Comparison of ENCODE assay signal across 16 cellular contexts in genomic region chr12:102426599-102427541, GRCh38. TPM values are rescaled to one million over a fixed set of nuclear protein-coding genes. Genes with fewer than 3 reads are reported as not detected.
DNase-seq lines count a peak whose midpoint lies in the region; TF ChIP-seq lines count a peak whose summit lies in the region.
"Had no signal": no experiment of that assay in that cellular context is flagged by ENCODE, and none has a peak within 500 bp of the region (broad histone marks: within the 10 kb centered on the region; RNA-seq: fewer than 3 reads in every experiment).

No MANE protein-coding gene starts in this region.

- H3K4me3 ChIP-seq in subcutaneous abdominal adipose tissue (ENCODE audit: low read depth in 1 of 5, low read length in 5 of 5), result no peak overlapping the region
- no peak overlapping the region for H3K4me3 ChIP-seq in CD4-positive, alpha-beta memory T cell (ENCODE audit: low read length in 2 of 2)
- H3K4me3 ChIP-seq in colonic mucosa, result no peak overlapping the region
- H3K4me3 ChIP-seq: neural progenitor cell, SK-N-MC had no signal

- POLR2A ChIA-PET in CD4-positive, alpha-beta memory T cell (lab: Charles Lee; ENCODE audit: partially characterized antibody), result no interaction called here

- peak overlapping the region; percentile 85 for H3K27ac ChIP-seq in subcutaneous abdominal adipose tissue (ENCODE audit: low read depth, low read length)
- H3K27ac ChIP-seq in CD4-positive, alpha-beta memory T cell (ENCODE audit: low read depth, low read length), result no peak overlapping the region
- H3K27ac ChIP-seq in colonic mucosa, result no peak overlapping the region
- H3K27ac ChIP-seq: epithelial cell of prostate, neural progenitor cell, SK-N-MC had no signal

- H3K27me3 ChIP-seq in subcutaneous abdominal adipose tissue (ENCODE audit: control insufficient read depth in 5 of 5, insufficient read depth in 4 of 5, low read length in 5 of 5) (no peaks in the 10 kb centered on the region), colonic mucosa (no peaks in the 10 kb centered on the region)
- no peaks in the 10 kb centered on the region for H3K27me3 ChIP-seq in CD4-positive, alpha-beta memory T cell (ENCODE audit: insufficient read depth, low read length)
- H3K27me3 ChIP-seq: neural progenitor cell had no signal

- H3K4me1 ChIP-seq in subcutaneous abdominal adipose tissue (ENCODE audit: control insufficient read depth in 5 of 5, insufficient read depth in 5 of 5, low read length in 5 of 5) (peaks cover 9 to 67% (median 50%) of the 10 kb centered on the region in 5 donors), colonic mucosa (no peaks in the 10 kb centered on the region)
- H3K4me1 ChIP-seq in CD4-positive, alpha-beta memory T cell (ENCODE audit: insufficient read depth, low read length), result no peaks in the 10 kb centered on the region

- peaks cover 0 to 3% (median 0%) of the 10 kb centered on the region in 5 donors for H3K36me3 ChIP-seq in subcutaneous abdominal adipose tissue (ENCODE audit: control insufficient read depth in 5 of 5, insufficient read depth in 5 of 5, low read length in 5 of 5)
- no peaks in the 10 kb centered on the region for H3K36me3 ChIP-seq in CD4-positive, alpha-beta memory T cell (ENCODE audit: insufficient read depth, low read length)
- no peaks in the 10 kb centered on the region for H3K36me3 ChIP-seq in colonic mucosa
- H3K36me3 ChIP-seq: neural progenitor cell had no signal

- H3K9me3 Mint-ChIP-seq in HFFc6, result no peaks in the 10 kb centered on the region
- H3K9me3 Mint-ChIP-seq in CD4-positive, alpha-beta memory T cell, result peaks cover 0 to 2% (median 0%) of the 10 kb centered on the region in 8 donors
- H3K9me3 Mint-ChIP-seq: neural progenitor cell; stimulated activated naive B cell treated with anti-CD40 and anti-IgM and Interleukin-4, amounts not matched to agents 10 μg/mL and 1 μg/mL and 100 μg/mL, for 72 hours had no signal

- H3K4me3 Mint-ChIP-seq in HFFc6, result peak overlapping the region; percentile 54; the same call in 1 of the 2 replicates
- no peak overlapping the region for H3K4me3 Mint-ChIP-seq in CD4-positive, alpha-beta memory T cell
- H3K4me3 Mint-ChIP-seq: activated T-cell treated with anti-CD3 and anti-CD28 coated beads, Interleukin-2, amount 50 U/mL, for 72 hours; neural progenitor cell; stimulated activated naive B cell treated with anti-CD40 and anti-IgM and Interleukin-4, amounts not matched to agents 10 μg/mL and 1 μg/mL and 100 μg/mL, for 72 hours had no signal

- no peak overlapping the region; the same call in 1 of the 2 replicates for H3K27ac Mint-ChIP-seq in HFFc6
- H3K27ac Mint-ChIP-seq in CD4-positive, alpha-beta memory T cell, result no peak overlapping the region
- H3K27ac Mint-ChIP-seq: activated T-cell treated with anti-CD3 and anti-CD28 coated beads, Interleukin-2, amount 50 U/mL, for 72 hours; neural progenitor cell; stimulated activated naive B cell treated with anti-CD40 and anti-IgM and Interleukin-4, amounts not matched to agents 10 μg/mL and 1 μg/mL and 100 μg/mL, for 72 hours had no signal

- H3K27me3 Mint-ChIP-seq in HFFc6 (ENCODE audit: insufficient read depth), result no peaks in the 10 kb centered on the region; the same call in 1 of the 2 replicates
- peaks cover 0 to 3% of the 10 kb centered on the region in 2 donors for H3K27me3 Mint-ChIP-seq in CD4-positive, alpha-beta memory T cell

- H3K9ac ChIP-seq in subcutaneous abdominal adipose tissue (ENCODE audit: low read length in 5 of 5) (peak overlapping the region in 2 of 5 donors; percentile 57 to 58), colonic mucosa (ENCODE audit: low read depth in 2 of 2, low read length in 2 of 2) (no peak overlapping the region)
- H3K9ac ChIP-seq: neural progenitor cell had no signal

- DNase-seq in HFFc6, result no peak
- DNase-seq in amniotic epithelial cell (ENCODE audit: low read depth), result peak; percentile 2
- DNase-seq in kidney tubule cell (ENCODE audit: low spot score), result peak; percentile 10
- no peak for DNase-seq in CD4-positive, alpha-beta memory T cell
- no peak for DNase-seq in kidney glomerular epithelial cell (lab: John Stamatoyannopoulos, UW)
- DNase-seq in NCI-H345 (lab: John Stamatoyannopoulos, UW), result no peak
- no peak for DNase-seq in colonic mucosa
- DNase-seq: activated CD4-positive, alpha-beta T cell treated with anti-CD3 and anti-CD28 coated beads for 1 hour; activated T-cell treated with anti-CD3 and anti-CD28 coated beads, Interleukin-2, amount 50 U/mL, for 72 hours; NCI-H1105 treated with DMSO at 0.1 percent for 48 hours; NCI-H748 treated with DMSO at 0.1 percent for 48 hours; stimulated activated naive B cell treated with anti-CD40 and anti-IgM and Interleukin-4, amounts not matched to agents 10 μg/mL and 1 μg/mL and 100 μg/mL, for 72 hours had no signal

- TF ChIP-seq CTCF in HFFc6 (IDR thresholded peaks at IDR 0.05), result no peak
- TF ChIP-seq CTCF in colonic mucosa (IDR thresholded peaks at IDR 0.05), result no peak

- no peaks in the 10 kb centered on the region for H3K36me3 Mint-ChIP-seq in HFFc6 (ENCODE audit: low read depth)
- no peaks in the 10 kb centered on the region for H3K36me3 Mint-ChIP-seq in CD4-positive, alpha-beta memory T cell
- H3K36me3 Mint-ChIP-seq: neural progenitor cell; stimulated activated naive B cell treated with anti-CD40 and anti-IgM and Interleukin-4, amounts not matched to agents 10 μg/mL and 1 μg/mL and 100 μg/mL, for 72 hours had no signal

- CTCF ChIA-PET in CD4-positive, alpha-beta memory T cell (lab: Charles Lee; ENCODE audit: partially characterized antibody), result no interaction called here

- intact Hi-C loops in CD4-positive, alpha-beta memory T cell (cut with micrococcal nuclease), result no loop called here
- intact Hi-C loops in colonic mucosa (cut with DNase I), result no loop called here

- H3K9me3 ChIP-seq in subcutaneous abdominal adipose tissue (ENCODE audit: control insufficient read depth in 5 of 5, low read length in 5 of 5) (no peaks in the 10 kb centered on the region), colonic mucosa (no peaks in the 10 kb centered on the region)
- H3K9me3 ChIP-seq in CD4-positive, alpha-beta memory T cell (ENCODE audit: control insufficient read depth in 1 of 2, low read length in 2 of 2), result no peaks in the 10 kb centered on the region

- peaks cover 39% of the 10 kb centered on the region for H3K4me1 Mint-ChIP-seq in HFFc6 (ENCODE audit: low read depth)
- no peaks in the 10 kb centered on the region for H3K4me1 Mint-ChIP-seq in CD4-positive, alpha-beta memory T cell
- H3K4me1 Mint-ChIP-seq: neural progenitor cell; stimulated activated naive B cell treated with anti-CD40 and anti-IgM and Interleukin-4, amounts not matched to agents 10 μg/mL and 1 μg/mL and 100 μg/mL, for 72 hours had no signal

RNA-seq across cellular contexts. Expression of gene IGF1, which starts 53.5 kb away (rescaled TPM):
- total RNA-seq in HFFc6 (2021; fragmentation: NEBNext Ultra II Directional; extraction: Animal tissue kit (Norgen Biotek cat#: 25700)), result under 1 TPM in 4 of 6 experiments, not detected in 2; 0.34 to 0.81 (median 0.51) TPM
- total RNA-seq in CD4-positive, alpha-beta memory T cell, result not detected
- polyA plus RNA-seq in CD4-positive, alpha-beta memory T cell, result not detected
- 1 to 10 TPM; 1.6 to 3.2 TPM for total RNA-seq in colonic mucosa

Comparison
In these comparisons a context has a peak if more than half of its experiments do, and no peak if none do; other contexts are left out.
1. DNase-seq: peak in amniotic epithelial cell (single experiment) and kidney tubule cell (single experiment); none in HFFc6 (single experiment), CD4-positive, alpha-beta memory T cell (0 of 5), kidney glomerular epithelial cell (single experiment), NCI-H345 (single experiment) and colonic mucosa (single experiment).